Comparison of ENCODE assay signal across 13 cellular contexts in the genomic region with DNA sequence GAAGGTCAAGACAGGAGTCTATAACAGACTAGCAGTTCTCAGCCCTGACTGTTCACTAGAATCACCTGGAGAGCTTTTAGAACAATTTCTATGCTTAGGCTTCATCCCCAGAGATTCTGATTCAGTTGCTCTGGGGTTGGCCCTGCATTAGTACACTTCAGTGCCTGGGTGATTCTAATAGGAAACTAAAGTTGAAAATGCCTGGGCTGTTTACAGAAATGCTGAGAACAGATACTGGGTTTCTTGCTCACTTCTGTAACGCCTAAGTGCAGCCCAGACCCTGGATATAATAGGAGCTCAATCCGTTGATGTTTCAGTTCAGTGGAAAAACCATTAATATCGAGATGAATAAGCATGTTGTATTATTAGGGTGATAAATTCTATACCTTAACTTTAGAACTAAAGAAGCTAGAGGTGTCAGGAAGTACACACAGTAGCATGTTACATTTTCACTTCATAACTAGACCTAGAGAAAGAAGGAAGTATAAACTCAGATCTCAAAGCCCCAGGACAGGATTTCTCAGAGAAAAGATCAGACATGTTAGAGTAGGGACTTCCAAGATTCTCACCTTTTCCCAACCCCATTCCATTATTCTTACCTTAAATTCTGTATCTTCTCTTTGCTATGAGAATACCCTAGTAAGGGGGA.
A peak's percentile ranks its signal among the peaks of the same experiment; 100 is the strongest.
DNase-seq lines count a peak whose midpoint lies in the region; ATAC-seq and TF ChIP-seq lines count a peak whose summit lies in the region.
"Had no signal": no experiment of that assay in that cellular context is flagged by ENCODE, and none has a peak within 500 bp of the region (broad histone marks: within the 10 kb centered on the region; RNA-seq: fewer than 3 reads in every experiment).

No MANE protein-coding gene starts in this region.

- DNase-seq in GM12865 (ENCODE audit: low read depth) (peak; percentile 35), hypothalamus (lab: John Stamatoyannopoulos, UW) (no peak), WERI-Rb-1 (no peak), NCI-H2227 (lab: John Stamatoyannopoulos, UW; ENCODE audit: unreplicated experiment) (no peak)
- no peak for DNase-seq in activated CD4-positive, alpha-beta T cell treated with anti-CD3 and anti-CD28 coated beads, Interleukin-2, amount 50 U/mL, for 48 hours
- DNase-seq: ACHN; activated CD4-positive, CD25-positive, alpha-beta regulatory T cell; Calu3; stimulated activated naive CD4-positive, alpha-beta T cell had no signal

- H3K9me3 ChIP-seq in WERI-Rb-1 (ENCODE audit: severe bottlenecking), result no peaks in the 10 kb centered on the region

- H3K27me3 ChIP-seq in WERI-Rb-1 (ENCODE audit: insufficient read depth, low read depth, severe bottlenecking), result no peaks in the 10 kb centered on the region

- no peaks in the 10 kb centered on the region for H3K36me3 ChIP-seq in WERI-Rb-1

- ATAC-seq in GM19372 (IDR thresholded peaks at IDR 0.05; ENCODE audit: low read depth, unreplicated experiment), result peak; percentile 77
- ATAC-seq in HG02763 (IDR thresholded peaks at IDR 0.05; ENCODE audit: unreplicated experiment), result peak; percentile 56
- peak; percentile 70 for ATAC-seq in HG03520 (IDR thresholded peaks at IDR 0.05; ENCODE audit: unreplicated experiment)
- ATAC-seq: SK-N-SH treated with all-trans-retinoic acid at 6 μM for 48 hours had no signal

- TF ChIP-seq CTCF in GM12865 (IDR thresholded peaks at IDR 0.05; ENCODE audit: insufficient read depth, low read depth, low read length, missing control alignments) (no peak), WERI-Rb-1 (IDR thresholded peaks at IDR 0.05; ENCODE audit: low read depth, low read length) (no peak)

- H3K4me3 ChIP-seq in GM12865 (ENCODE audit: low read depth, low read length) (no peak overlapping the region), WERI-Rb-1 (ENCODE audit: low read depth, low read length) (no peak overlapping the region)

- no peak overlapping the region for H3K27ac ChIP-seq in WERI-Rb-1
